9 cellular contexts compared by ENCODE assay signal in the genomic region with DNA sequence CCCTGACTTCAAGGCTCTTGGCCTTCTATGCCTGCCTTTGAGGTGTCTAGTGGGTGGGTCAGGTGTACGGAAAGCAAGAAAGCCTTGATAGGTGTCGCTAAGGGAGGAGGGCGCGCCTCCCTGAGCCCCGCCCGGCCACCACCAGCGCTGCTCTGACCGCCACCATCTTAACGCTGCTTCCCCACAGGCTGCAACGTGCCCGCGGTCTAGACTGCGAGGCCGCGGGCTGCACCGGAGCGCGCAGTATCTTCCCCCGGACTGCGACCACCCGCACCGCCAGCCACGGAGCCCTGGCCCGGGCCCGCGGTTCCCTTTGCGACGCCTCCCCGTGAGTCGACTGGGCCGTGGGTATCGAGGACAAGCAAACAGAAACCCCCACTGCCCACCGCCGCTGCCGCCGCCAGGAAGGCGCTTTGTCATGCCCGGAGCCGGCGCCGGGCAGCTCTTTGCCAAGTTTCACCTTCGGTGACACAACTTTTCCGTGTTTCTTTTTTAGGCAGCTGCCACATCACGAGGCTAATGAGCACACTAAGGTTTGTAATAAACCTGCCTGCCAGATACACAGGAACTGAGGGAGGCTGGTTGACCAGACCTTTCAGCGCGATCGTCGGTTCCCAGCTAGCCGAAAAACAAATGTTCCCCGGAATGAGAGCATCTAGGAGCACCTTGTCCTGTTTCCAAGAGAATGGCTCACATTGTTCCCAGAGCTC.
DNase-seq lines count a peak whose midpoint lies in the region; ATAC-seq and TF ChIP-seq lines count a peak whose summit lies in the region.
"Had no signal": no experiment of that assay in that cellular context is flagged by ENCODE, and none has a peak within 500 bp of the region (broad histone marks: within the 10 kb centered on the region; RNA-seq: fewer than 3 reads in every experiment).

No MANE protein-coding gene starts in this region.

- H3K9me3 Mint-ChIP-seq in activated T-helper 1 cell treated with anti-CD3 and anti-CD28 coated beads, Interleukin-12 subunit alpha, Interleukin-12 subunit beta, Interleukin-2, Interleukin-4 antibody, amounts not matched to agents 30 ng/mL and 10 ng/mL and 1 ng/mL, durations not matched to agents 14 hours and 24 hours and 36 hours = no peaks in the 10 kb centered on the region

- DNase-seq in Right ventricle myocardium inferior (ENCODE audit: missing footprints) (peak; percentile 60), cardiac septum (ENCODE audit: low spot score) (no peak), mucosa of gallbladder (ENCODE audit: low spot score) (peak; percentile 49), A673 (ENCODE audit: low spot score) (no peak)
- DNase-seq in activated T-helper 1 cell treated with anti-CD3 and anti-CD28 coated beads, Interleukin-12 subunit alpha, Interleukin-12 subunit beta, Interleukin-2, Interleukin-4 antibody, amounts not matched to agents 30 ng/mL and 10 ng/mL and 1 ng/mL, durations not matched to agents 14 hours and 24 hours and 36 hours (ENCODE audit: low spot score) = no peak
- DNase-seq: NCI-H2029 had no signal

- no peaks in the 10 kb centered on the region for H3K36me3 Mint-ChIP-seq in activated T-helper 1 cell treated with anti-CD3 and anti-CD28 coated beads, Interleukin-12 subunit alpha, Interleukin-12 subunit beta, Interleukin-2, Interleukin-4 antibody, amounts not matched to agents 30 ng/mL and 10 ng/mL and 1 ng/mL, durations not matched to agents 14 hours and 24 hours and 36 hours (ENCODE audit: low read depth)

- no peak overlapping the region for H3K27ac Mint-ChIP-seq in activated T-helper 1 cell treated with anti-CD3 and anti-CD28 coated beads, Interleukin-12 subunit alpha, Interleukin-12 subunit beta, Interleukin-2, Interleukin-4 antibody, amounts not matched to agents 30 ng/mL and 10 ng/mL and 1 ng/mL, durations not matched to agents 14 hours and 24 hours and 36 hours

- H3K9ac ChIP-seq in duodenal mucosa (ENCODE audit: low read depth in 1 of 2, low read length in 2 of 2) = peak overlapping the region in 1 of 2 donors; percentile 25

- H3K27ac ChIP-seq in duodenal mucosa (ENCODE audit: low read depth, low read length) (no peak overlapping the region), A673 (ENCODE audit: low read depth, low read length, poor library complexity, severe bottlenecking) (no peak overlapping the region)

- H3K4me1 Mint-ChIP-seq in activated T-helper 1 cell treated with anti-CD3 and anti-CD28 coated beads, Interleukin-12 subunit alpha, Interleukin-12 subunit beta, Interleukin-2, Interleukin-4 antibody, amounts not matched to agents 30 ng/mL and 10 ng/mL and 1 ng/mL, durations not matched to agents 14 hours and 24 hours and 36 hours (ENCODE audit: low read depth) = no peaks in the 10 kb centered on the region

- intact Hi-C loops in Right ventricle myocardium inferior (cut with DNase I) = no loop called here
- intact Hi-C loops in cardiac septum (cut with DNase I) = no loop called here
- intact Hi-C loops in activated T-helper 1 cell treated with anti-CD3 and anti-CD28 coated beads, Interleukin-12 subunit alpha, Interleukin-12 subunit beta, Interleukin-2, Interleukin-4 antibody, amounts not matched to agents 30 ng/mL and 10 ng/mL and 1 ng/mL, durations not matched to agents 14 hours and 24 hours and 36 hours (cut with micrococcal nuclease) = no loop called here
- intact Hi-C loops in A673 (cut with micrococcal nuclease; ENCODE audit: unreplicated experiment) = no loop called here

- ATAC-seq in Right ventricle myocardium inferior (no peak), HG03460 (IDR thresholded peaks at IDR 0.05; ENCODE audit: unreplicated experiment) (no peak), HG03095 (IDR thresholded peaks at IDR 0.05; ENCODE audit: unreplicated experiment) (no peak)

- peaks cover 22% of the 10 kb centered on the region for H3K27me3 Mint-ChIP-seq in activated T-helper 1 cell treated with anti-CD3 and anti-CD28 coated beads, Interleukin-12 subunit alpha, Interleukin-12 subunit beta, Interleukin-2, Interleukin-4 antibody, amounts not matched to agents 30 ng/mL and 10 ng/mL and 1 ng/mL, durations not matched to agents 14 hours and 24 hours and 36 hours (ENCODE audit: insufficient read depth)

- H3K36me3 ChIP-seq in duodenal mucosa (ENCODE audit: control insufficient read depth in 1 of 2, insufficient read depth in 2 of 2, low read length in 2 of 2) = no peaks in the 10 kb centered on the region
- no peaks in the 10 kb centered on the region for H3K36me3 ChIP-seq in A673 (ENCODE audit: insufficient read depth, low read length, poor library complexity, severe bottlenecking)

- no peak for TF ChIP-seq CTCF in A673 (conservative IDR thresholded peaks at IDR 0.05; ENCODE audit: low read depth, low read length)

- CTCF ChIA-PET in A673 (lab: Charles Lee) = no interaction called here

- H3K4me3 ChIP-seq in duodenal mucosa (ENCODE audit: low read depth in 1 of 2, low read length in 2 of 2) (peak overlapping the region; percentile 43), A673 (ENCODE audit: low read depth, low read length, poor library complexity, severe bottlenecking) (no peak overlapping the region)

- H3K4me1 ChIP-seq in duodenal mucosa (ENCODE audit: control insufficient read depth in 1 of 2, insufficient read depth in 2 of 2, low read length in 2 of 2) (no peaks in the 10 kb centered on the region), A673 (ENCODE audit: insufficient read depth, low read length, poor library complexity, severe bottlenecking) (no peaks in the 10 kb centered on the region)

- POLR2A ChIA-PET in A673 (lab: Charles Lee; ENCODE audit: low non-redundant PET) = no interaction called here

- peaks cover 0 to 18% of the 10 kb centered on the region in 2 donors for H3K27me3 ChIP-seq in duodenal mucosa (ENCODE audit: control insufficient read depth in 1 of 2, insufficient read depth in 2 of 2, low read length in 2 of 2)
- H3K27me3 ChIP-seq in A673 (replicated peaks; ENCODE audit: insufficient read depth, low read depth, low read length, poor library complexity) = no peaks in the 10 kb centered on the region

- no peak overlapping the region for H3K4me3 Mint-ChIP-seq in activated T-helper 1 cell treated with anti-CD3 and anti-CD28 coated beads, Interleukin-12 subunit alpha, Interleukin-12 subunit beta, Interleukin-2, Interleukin-4 antibody, amounts not matched to agents 30 ng/mL and 10 ng/mL and 1 ng/mL, durations not matched to agents 14 hours and 24 hours and 36 hours

- no peaks in the 10 kb centered on the region for H3K9me3 ChIP-seq in duodenal mucosa (ENCODE audit: control insufficient read depth in 1 of 2, low read length in 2 of 2)
- H3K9me3 ChIP-seq in A673 (ENCODE audit: low read depth, low read length, poor library complexity, severe bottlenecking) = no peaks in the 10 kb centered on the region

- BruUV-seq in A673 (replicated peaks; lab: Mats Ljungman, UMichigan) = no TSS peak

Comparison
In these comparisons a context has a peak if more than half of its experiments do, and no peak if none do; other contexts are left out.
1. DNase-seq: peak in Right ventricle myocardium inferior (single experiment) and mucosa of gallbladder (single experiment); none in cardiac septum (single experiment), activated T-helper 1 cell treated with anti-CD3 and anti-CD28 coated beads, Interleukin-12 subunit alpha, Interleukin-12 subunit beta, Interleukin-2, Interleukin-4 antibody, amounts not matched to agents 30 ng/mL and 10 ng/mL and 1 ng/mL, durations not matched to agents 14 hours and 24 hours and 36 hours (single experiment) and A673 (single experiment).